Comparison of ENCODE assay signal across 1 cellular context in genomic region chr4:94365304-94365703, GRCh38.
TF ChIP-seq lines count a peak whose summit lies in the region.

No MANE protein-coding gene starts in this region.

TF ChIP-seq in endothelial cell of umbilical vein, 7 proteins besides CTCF, POLR2A, EP300 and RAD21:
- TF ChIP-seq GATA2 (IDR thresholded peaks at IDR 0.05; ENCODE audit: insufficient read depth, insufficient read length, low read depth, low read length) (no peak), JUN (IDR thresholded peaks at IDR 0.05; ENCODE audit: borderline replicate concordance, insufficient read depth, insufficient read length, low read depth) (peak; percentile 21)
